ENCODE assay signal across 8 cellular contexts in genomic region chr7:42843209-42843800, GRCh38.
DNase-seq lines count a peak whose midpoint lies in the region; ATAC-seq and TF ChIP-seq lines count a peak whose summit lies in the region.

No MANE protein-coding gene starts in this region.

- no peaks in the 10 kb centered on the region for H3K4me1 ChIP-seq in NT2/D1 (ENCODE audit: insufficient read depth, insufficient read length)

- TF ChIP-seq CTCF in endothelial cell (IDR thresholded peaks at IDR 0.05; ENCODE audit: unreplicated experiment) (peak; percentile 22), natural killer cell (IDR thresholded peaks at IDR 0.05) (no peak)

- H3K36me3 Mint-ChIP-seq in endothelial cell (ENCODE audit: low read depth, unreplicated experiment) (no peaks in the 10 kb centered on the region), natural killer cell (peaks cover 6% of the 10 kb centered on the region)

- no peak overlapping the region for H3K4me3 ChIP-seq in NT2/D1 (ENCODE audit: insufficient read length, low read depth)

- H3K9me3 Mint-ChIP-seq in endothelial cell (ENCODE audit: unreplicated experiment) (no peaks in the 10 kb centered on the region), natural killer cell (no peaks in the 10 kb centered on the region)

- H3K27me3 Mint-ChIP-seq in endothelial cell (ENCODE audit: unreplicated experiment) (no peaks in the 10 kb centered on the region), natural killer cell (ENCODE audit: low read depth in 2 of 2) (peaks cover 13 to 48% of the 10 kb centered on the region in 2 donors)

- H3K9me3 ChIP-seq in NT2/D1 (ENCODE audit: insufficient read depth, low read length) = 0 out of 2 replicates have a peak, but pooled peaks cover 3% of the 10 kb centered on the region

- peak; percentile 73 for ATAC-seq in HG02759 (IDR thresholded peaks at IDR 0.05; ENCODE audit: unreplicated experiment)
- peak in 2 of 3 donors; percentile 24 to 51 for ATAC-seq in natural killer cell
- ATAC-seq in GM21825 (IDR thresholded peaks at IDR 0.05; ENCODE audit: unreplicated experiment) = no peak

- H3K36me3 ChIP-seq in NT2/D1 (ENCODE audit: insufficient read depth, insufficient read length, low read length) = no peaks in the 10 kb centered on the region

- H3K27ac Mint-ChIP-seq in endothelial cell (ENCODE audit: unreplicated experiment) (no peak overlapping the region), natural killer cell (no peak overlapping the region)

- no peak overlapping the region for H3K9ac ChIP-seq in NT2/D1 (ENCODE audit: insufficient read length, low read depth)

- H3K4me3 Mint-ChIP-seq in endothelial cell (ENCODE audit: unreplicated experiment) = no peak overlapping the region
- no peak overlapping the region for H3K4me3 Mint-ChIP-seq in natural killer cell

- peak; percentile 7 to 51 for DNase-seq in NCI-H2081 (lab: John Stamatoyannopoulos, UW)
- DNase-seq in NCI-H2081 treated with DMSO at 0.1 percent for 48 hours (lab: John Stamatoyannopoulos, UW) = no peak
- DNase-seq in NT2/D1 (ENCODE audit: low read depth, low spot score) = peak; percentile 33
- peak; percentile 53 for DNase-seq in endothelial cell (ENCODE audit: low spot score)
- DNase-seq in natural killer cell = no peak
- DNase-seq in NCI-H187 treated with DMSO at 0.1 percent for 48 hours (lab: John Stamatoyannopoulos, UW) = no peak

- intact Hi-C loops in natural killer cell (cut with micrococcal nuclease) = loop anchor here (5.0 kb wide), 1 partner anchor 901 kb away; no protein-coding TSS in a partner anchor

- no peaks in the 10 kb centered on the region for H3K4me1 Mint-ChIP-seq in endothelial cell (ENCODE audit: unreplicated experiment)
- H3K4me1 Mint-ChIP-seq in natural killer cell = no peaks in the 10 kb centered on the region

- no peaks in the 10 kb centered on the region for H3K27me3 ChIP-seq in NT2/D1 (ENCODE audit: insufficient read depth, insufficient read length)

Comparison
In these comparisons a context has a peak if more than half of its experiments do, and no peak if none do; other contexts are left out.
1. DNase-seq: peak in NCI-H2081 (2 of 2), NT2/D1 (single experiment) and endothelial cell (single experiment); none in NCI-H2081 treated with DMSO at 0.1 percent for 48 hours (single experiment), natural killer cell (single experiment) and NCI-H187 treated with DMSO at 0.1 percent for 48 hours (single experiment).